14 cellular contexts compared by ENCODE assay signal in the genomic region with DNA sequence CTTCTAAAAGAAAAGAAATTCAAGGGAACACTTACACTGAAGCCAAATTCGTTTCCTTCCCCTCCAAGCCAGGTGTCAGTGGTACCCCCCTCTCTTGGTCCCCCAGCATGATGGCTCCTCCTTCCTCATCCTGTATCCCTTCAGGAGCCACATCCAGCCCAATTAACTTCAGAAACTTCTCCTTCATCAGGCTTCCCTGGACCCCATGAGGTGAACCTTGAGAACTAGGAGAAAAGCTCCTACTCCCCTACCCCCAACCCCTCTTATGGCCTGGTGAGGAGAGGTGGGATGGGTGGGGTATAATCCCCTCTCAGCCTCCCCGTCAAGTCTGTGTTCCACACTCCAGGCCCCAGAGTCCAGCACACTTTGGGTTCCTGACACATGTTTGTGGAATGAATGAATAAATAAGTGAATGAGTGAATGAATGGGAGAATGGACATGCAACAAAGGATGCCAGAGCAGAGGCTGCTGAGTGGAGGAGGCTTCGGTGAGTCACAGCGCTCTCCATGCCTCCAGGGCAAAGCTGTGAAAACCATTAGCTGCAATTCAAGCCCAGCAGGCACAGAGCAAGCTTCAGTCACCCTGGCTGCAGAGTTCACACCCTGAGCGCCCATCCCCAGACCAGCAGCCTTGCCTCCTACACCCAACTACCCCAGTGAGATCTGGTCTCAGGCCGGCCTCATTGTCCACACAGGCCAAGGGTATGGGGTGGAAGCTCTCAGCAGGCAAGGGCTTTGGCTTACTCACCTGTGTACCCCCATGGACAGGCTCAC. TPM values are rescaled to one million over a fixed set of nuclear protein-coding genes. Genes with fewer than 3 reads are reported as not detected.
DNase-seq lines count a peak whose midpoint lies in the region; ATAC-seq and TF ChIP-seq lines count a peak whose summit lies in the region.
"Had no signal": no experiment of that assay in that cellular context is flagged by ENCODE, and none has a peak within 500 bp of the region (broad histone marks: within the 10 kb centered on the region; RNA-seq: fewer than 3 reads in every experiment).

No MANE protein-coding gene starts in this region.

- H3K27me3 ChIP-seq in osteoblast (ENCODE audit: insufficient read depth, low read length): peaks cover 2% of the 10 kb centered on the region
- H3K27me3 ChIP-seq: pancreas, testis had no signal

- no peaks in the 10 kb centered on the region for H3K9me3 ChIP-seq in osteoblast (ENCODE audit: low read depth, low read length)
- H3K9me3 ChIP-seq: esophagus squamous epithelium, pancreas, testis had no signal

- H3K27ac ChIP-seq in coronary artery (no peak overlapping the region), osteoblast (ENCODE audit: low read depth, low read length) (no peak overlapping the region)
- H3K27ac ChIP-seq: esophagus squamous epithelium, pancreas, testis had no signal

- H3K36me3 ChIP-seq in osteoblast (ENCODE audit: insufficient read depth, low read length): no peaks in the 10 kb centered on the region
- H3K36me3 ChIP-seq: esophagus squamous epithelium, pancreas had no signal

- H3K4me2 ChIP-seq in osteoblast (ENCODE audit: insufficient read depth, low read length): no peak overlapping the region

- no peak overlapping the region for H3K4me3 ChIP-seq in coronary artery
- H3K4me3 ChIP-seq in osteoblast (ENCODE audit: insufficient read depth, low read length): no peak overlapping the region
- H3K4me3 ChIP-seq: esophagus squamous epithelium, pancreas, testis had no signal

- TF ChIP-seq CTCF in coronary artery (IDR thresholded peaks at IDR 0.05) (no peak), osteoblast (IDR thresholded peaks at IDR 0.05; ENCODE audit: extremely low read depth, low read depth, low read length) (no peak)

- no peak overlapping the region for H2AFZ ChIP-seq in osteoblast (ENCODE audit: low read length)

- DNase-seq in ELR (ENCODE audit: low read depth) (peak; percentile 93), NCI-H146 treated with DMSO at 0.1 percent for 48 hours (lab: John Stamatoyannopoulos, UW; ENCODE audit: unreplicated experiment) (peak; percentile 37), coronary artery (ENCODE audit: low spot score) (peak; percentile 50), osteoblast (ENCODE audit: insufficient read length, low spot score, missing footprints) (peak; percentile 44)
- DNase-seq: DMS53, esophagus squamous epithelium, NCI-H446 treated with DMSO at 0.1 percent for 48 hours, pancreas, Right ventricle myocardium superior, testis had no signal

- no peaks in the 10 kb centered on the region for H4K20me1 ChIP-seq in osteoblast (ENCODE audit: insufficient read depth, low read length)

- no peaks in the 10 kb centered on the region for H3K79me2 ChIP-seq in osteoblast (ENCODE audit: insufficient read depth, low read length)

- ATAC-seq in GM18867 (IDR thresholded peaks at IDR 0.05; ENCODE audit: unreplicated experiment) (no peak), HG03095 (IDR thresholded peaks at IDR 0.05; ENCODE audit: unreplicated experiment) (no peak), HG02970 (IDR thresholded peaks at IDR 0.05; ENCODE audit: low FRiP score, unreplicated experiment) (no peak), HG02759 (IDR thresholded peaks at IDR 0.05; ENCODE audit: unreplicated experiment) (no peak)
- ATAC-seq: pancreas had no signal

- peaks cover 23% of the 10 kb centered on the region for H3K4me1 ChIP-seq in osteoblast (ENCODE audit: insufficient read depth, low read length)
- H3K4me1 ChIP-seq: esophagus squamous epithelium, pancreas, testis had no signal

RNA-seq across cellular contexts. Expression of gene BATF3, which starts 43.8 kb away (rescaled TPM):
- 0.36 and 0.59 TPM in 2 replicates for total RNA-seq in osteoblast

RNA-seq across cellular contexts. Expression of gene ATF3, which starts 47.3 kb away (rescaled TPM):
- total RNA-seq in osteoblast: 3.2 and 3.6 TPM in 2 replicates

Comparison
In these comparisons a context has a peak if more than half of its experiments do, and no peak if none do; other contexts are left out.
1. DNase-seq: peak in every context shown above with its lines; median percentile 93 in ELR; 50 in coronary artery; 44 in osteoblast; 37 in NCI-H146 treated with DMSO at 0.1 percent for 48 hours.